1 cellular context compared by ENCODE assay signal in genomic region chr5:68994645-68995044, GRCh38.
TF ChIP-seq lines count a peak whose summit lies in the region.

No MANE protein-coding gene starts in this region.

TF ChIP-seq in SK-N-SH, 30 proteins besides CTCF, POLR2A, EP300 and RAD21 (continued from another document):
- TF ChIP-seq, protein P1, sequence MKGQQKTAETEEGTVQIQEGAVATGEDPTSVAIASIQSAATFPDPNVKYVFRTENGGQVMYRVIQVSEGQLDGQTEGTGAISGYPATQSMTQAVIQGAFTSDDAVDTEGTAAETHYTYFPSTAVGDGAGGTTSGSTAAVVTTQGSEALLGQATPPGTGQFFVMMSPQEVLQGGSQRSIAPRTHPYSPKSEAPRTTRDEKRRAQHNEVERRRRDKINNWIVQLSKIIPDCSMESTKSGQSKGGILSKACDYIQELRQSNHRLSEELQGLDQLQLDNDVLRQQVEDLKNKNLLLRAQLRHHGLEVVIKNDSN (IDR thresholded peaks at IDR 0.05; ENCODE audit: borderline replicate concordance, low read depth) = no peak
- TF ChIP-seq PBX3 (IDR thresholded peaks at IDR 0.05) = peak; percentile 52; the same call in 1 of the 2 replicates
- TF ChIP-seq TCF12 (IDR thresholded peaks at IDR 0.05) = peak; percentile 63; the same call in 1 of the 2 replicates
- TF ChIP-seq TAF1 (IDR thresholded peaks at IDR 0.05; ENCODE audit: borderline replicate concordance, low read depth, low read length) = no peak
